Comparison of ENCODE assay signal across 17 cellular contexts in the genomic region with DNA sequence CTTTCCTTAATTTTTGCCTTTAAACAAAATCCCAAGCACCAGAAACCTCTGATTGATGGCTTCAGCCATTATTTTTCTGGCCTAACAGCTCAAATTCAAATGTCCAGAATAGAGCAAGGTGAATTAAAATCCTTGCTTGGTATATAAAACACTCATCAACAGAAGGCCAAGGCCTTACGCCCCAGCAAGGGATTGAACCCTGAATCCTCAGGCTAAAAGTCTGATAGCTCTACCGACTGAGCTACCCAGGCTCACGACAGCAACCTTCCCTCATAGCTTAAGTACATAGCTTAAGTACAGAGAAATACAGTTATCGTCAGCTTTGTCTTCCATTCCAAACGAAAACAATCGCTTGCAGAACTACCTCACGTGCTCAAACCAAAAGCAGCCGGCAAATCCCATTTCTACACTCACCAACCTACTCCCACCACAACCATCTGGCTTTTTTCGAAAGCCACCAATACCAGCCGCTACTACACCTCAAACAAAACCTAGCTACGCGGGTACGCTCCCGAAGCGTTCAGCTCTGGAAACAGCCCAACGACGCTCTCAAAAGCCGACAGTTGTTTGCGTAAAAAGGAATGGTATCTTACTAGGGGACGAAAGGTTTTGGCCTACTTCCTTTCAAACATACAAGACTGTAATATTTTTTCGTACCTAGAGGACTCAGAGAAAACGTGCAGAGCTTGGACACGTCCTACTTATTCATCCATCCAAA.
DNase-seq lines count a peak whose midpoint lies in the region; ATAC-seq and TF ChIP-seq lines count a peak whose summit lies in the region.
"Had no signal": no experiment of that assay in that cellular context is flagged by ENCODE, and none has a peak within 500 bp of the region (broad histone marks: within the 10 kb centered on the region; RNA-seq: fewer than 3 reads in every experiment).

No MANE protein-coding gene starts in this region.

- ATAC-seq in stimulated activated naive CD8-positive, alpha-beta T cell treated with anti-CD3 and anti-CD28 coated beads, Interleukin-15, amount 100 ng/mL, for 72 hours = no peak
- ATAC-seq in gastrocnemius medialis = no peak
- no peak for ATAC-seq in aorta (ENCODE audit: low FRiP score)
- ATAC-seq: left lung; naive thymus-derived CD8-positive, alpha-beta T cell; sciatic nerve had no signal

- no peak for TF ChIP-seq POLR2A in gastrocnemius medialis (IDR thresholded peaks at IDR 0.05)

- intact Hi-C loops in activated naive CD4-positive, alpha-beta T cell treated with anti-CD3 and anti-CD28 coated beads for 36 hours (cut with micrococcal nuclease) = loop anchor here (5.0 kb wide), 1 partner anchor 34 kb away; no protein-coding TSS in a partner anchor
- intact Hi-C loops in gastrocnemius medialis (cut with DNase I; ENCODE audit: low total_unique reads) = no loop called here
- intact Hi-C loops in aorta (cut with DNase I) = no loop called here

- WGBS in aorta, 2 donors = 23 to 25% methylated on average over 23 of the region's 23 CpGs

- H3K4me3 ChIP-seq in choroid plexus epithelial cell (ENCODE audit: low read depth, low read length) (peak overlapping the region; percentile 20), gastrocnemius medialis (no peak overlapping the region), aorta (ENCODE audit: low read length in 2 of 2) (no peak overlapping the region)
- H3K4me3 ChIP-seq: left lung had no signal

- peaks cover 81% of the 10 kb centered on the region for H3K27me3 Mint-ChIP-seq in activated naive CD4-positive, alpha-beta T cell treated with anti-CD3 and anti-CD28 coated beads for 36 hours (ENCODE audit: low read depth)
- peaks cover 95% of the 10 kb centered on the region for H3K27me3 Mint-ChIP-seq in stimulated activated naive CD8-positive, alpha-beta T cell treated with anti-CD3 and anti-CD28 coated beads, Interleukin-15, amount 100 ng/mL, for 72 hours

- no peak for TF ChIP-seq CTCF in choroid plexus epithelial cell (conservative IDR thresholded peaks at IDR 0.05; ENCODE audit: low read depth, low read length)
- no peak for TF ChIP-seq CTCF in gastrocnemius medialis (IDR thresholded peaks at IDR 0.05 in 4 of 5, conservative IDR thresholded peaks at IDR 0.05 in 1 of 5)

- peaks cover 4% of the 10 kb centered on the region for H3K36me3 Mint-ChIP-seq in activated naive CD4-positive, alpha-beta T cell treated with anti-CD3 and anti-CD28 coated beads for 36 hours (ENCODE audit: low read depth)

- DNase-seq in activated naive CD4-positive, alpha-beta T cell treated with anti-CD3 and anti-CD28 coated beads for 36 hours = no peak
- no peak for DNase-seq in activated naive CD4-positive, alpha-beta T cell (lab: John Stamatoyannopoulos, UW)
- DNase-seq in choroid plexus epithelial cell (ENCODE audit: low read depth) = peak; percentile 38
- DNase-seq in iPS-NIHi11 (ENCODE audit: low spot score) = peak; percentile 25
- DNase-seq in stimulated activated naive CD8-positive, alpha-beta T cell treated with anti-CD3 and anti-CD28 coated beads, Interleukin-15, amount 100 ng/mL, for 72 hours = no peak
- no peak for DNase-seq in gastrocnemius medialis
- DNase-seq in aorta = no peak
- DNase-seq in NCI-H128 (lab: John Stamatoyannopoulos, UW; ENCODE audit: unreplicated experiment) = no peak
- DNase-seq: activated T-cell treated with anti-CD3 and anti-CD28 coated beads, Interleukin-2, amount 50 U/mL, for 24 hours; Karpas-422; left lung; naive thymus-derived CD8-positive, alpha-beta T cell; NCI-H1930; NCI-H69; RPMI8226; stimulated activated naive CD4-positive, alpha-beta T cell treated with Interleukin-2 at 50 U/mL for 16 hours had no signal

- peaks cover 26% of the 10 kb centered on the region for H3K4me1 Mint-ChIP-seq in activated naive CD4-positive, alpha-beta T cell treated with anti-CD3 and anti-CD28 coated beads for 36 hours (ENCODE audit: low read depth)
- H3K4me1 Mint-ChIP-seq in stimulated activated naive CD8-positive, alpha-beta T cell treated with anti-CD3 and anti-CD28 coated beads, Interleukin-15, amount 100 ng/mL, for 72 hours = peaks cover 22% of the 10 kb centered on the region

- in situ Hi-C loops in gastrocnemius medialis (cut with MboI; ENCODE audit: low sequenced_read_pairs in 4 of 4) = loop anchor here in 3 of 4 donors (10.0 to 25.0 kb wide), 2 partner anchors 322 to 894 kb away; a partner anchor contains a TSS

- CTCF ChIA-PET in activated naive CD4-positive, alpha-beta T cell treated with anti-CD3 and anti-CD28 coated beads for 36 hours (lab: Charles Lee) = interaction anchor here (1.2 to 1.5 kb wide), 2 partner anchors 144 to 323 kb away, joined by 3 to 5 read pairs; no protein-coding TSS in a partner anchor

- H3K9me3 Mint-ChIP-seq in activated naive CD4-positive, alpha-beta T cell treated with anti-CD3 and anti-CD28 coated beads for 36 hours = no peaks in the 10 kb centered on the region
- no peaks in the 10 kb centered on the region for H3K9me3 Mint-ChIP-seq in stimulated activated naive CD8-positive, alpha-beta T cell treated with anti-CD3 and anti-CD28 coated beads, Interleukin-15, amount 100 ng/mL, for 72 hours
- H3K9me3 Mint-ChIP-seq: activated T-cell treated with anti-CD3 and anti-CD28 coated beads, Interleukin-2, amount 50 U/mL, for 24 hours had no signal

- H3K36me3 ChIP-seq in gastrocnemius medialis (no peaks in the 10 kb centered on the region), aorta (ENCODE audit: control insufficient read depth in 1 of 2, insufficient read depth in 2 of 2, low read length in 1 of 2) (no peaks in the 10 kb centered on the region)
- H3K36me3 ChIP-seq: left lung had no signal

- peak overlapping the region; percentile 20 for H3K4me3 Mint-ChIP-seq in activated naive CD4-positive, alpha-beta T cell treated with anti-CD3 and anti-CD28 coated beads for 36 hours
- peak overlapping the region; percentile 68 to 73 for H3K4me3 Mint-ChIP-seq in stimulated activated naive CD8-positive, alpha-beta T cell treated with anti-CD3 and anti-CD28 coated beads, Interleukin-15, amount 100 ng/mL, for 72 hours
- H3K4me3 Mint-ChIP-seq: activated T-cell treated with anti-CD3 and anti-CD28 coated beads, Interleukin-2, amount 50 U/mL, for 24 hours had no signal

- H3K27ac ChIP-seq in gastrocnemius medialis = no peak overlapping the region
- H3K27ac ChIP-seq in aorta (ENCODE audit: low read depth in 1 of 2, low read length in 2 of 2) = no peak overlapping the region
- H3K27ac ChIP-seq: left lung had no signal

- H3K4me1 ChIP-seq in gastrocnemius medialis = no peaks in the 10 kb centered on the region
- H3K4me1 ChIP-seq in aorta (ENCODE audit: control insufficient read depth in 1 of 2, insufficient read depth in 2 of 2, low read length in 2 of 2) = no peaks in the 10 kb centered on the region
- H3K4me1 ChIP-seq: left lung had no signal

- H3K27me3 ChIP-seq in gastrocnemius medialis (peaks cover 26 to 64% (median 28%) of the 10 kb centered on the region in 3 donors), aorta (ENCODE audit: control insufficient read depth in 1 of 2, insufficient read depth in 2 of 2, low read length in 1 of 2) (peaks cover 0 to 4% of the 10 kb centered on the region in 2 donors)

- H3K27ac Mint-ChIP-seq in activated naive CD4-positive, alpha-beta T cell treated with anti-CD3 and anti-CD28 coated beads for 36 hours = no peak overlapping the region
- H3K27ac Mint-ChIP-seq in stimulated activated naive CD8-positive, alpha-beta T cell treated with anti-CD3 and anti-CD28 coated beads, Interleukin-15, amount 100 ng/mL, for 72 hours = peak overlapping the region in 1 of 2 donors; percentile 45
- H3K27ac Mint-ChIP-seq: activated T-cell treated with anti-CD3 and anti-CD28 coated beads, Interleukin-2, amount 50 U/mL, for 24 hours had no signal

- H3K9me3 ChIP-seq in gastrocnemius medialis = no peaks in the 10 kb centered on the region
- no peaks in the 10 kb centered on the region for H3K9me3 ChIP-seq in aorta (ENCODE audit: control insufficient read depth, low read length)
- H3K9me3 ChIP-seq: left lung had no signal

Comparison
In these comparisons a context has a peak if more than half of its experiments do, and no peak if none do; other contexts are left out.
1. DNase-seq: peak in choroid plexus epithelial cell (single experiment) and iPS-NIHi11 (single experiment); none in activated naive CD4-positive, alpha-beta T cell treated with anti-CD3 and anti-CD28 coated beads for 36 hours (single experiment), activated naive CD4-positive, alpha-beta T cell (0 of 4), stimulated activated naive CD8-positive, alpha-beta T cell treated with anti-CD3 and anti-CD28 coated beads, Interleukin-15, amount 100 ng/mL, for 72 hours (0 of 2), gastrocnemius medialis (0 of 2), aorta (0 of 2) and NCI-H128 (single experiment).